Comparison of ENCODE assay signal across 14 cellular contexts in genomic region chr20:1813674-1814635, GRCh38.
DNase-seq lines count a peak whose midpoint lies in the region; ATAC-seq and TF ChIP-seq lines count a peak whose summit lies in the region.
"Had no signal": no experiment of that assay in that cellular context is flagged by ENCODE, and none has a peak within 500 bp of the region (broad histone marks: within the 10 kb centered on the region; RNA-seq: fewer than 3 reads in every experiment).

No MANE protein-coding gene starts in this region.

- H3K9ac ChIP-seq in mammary epithelial cell (ENCODE audit: insufficient read depth, low read length), result no peak overlapping the region

- POLR2A ChIA-PET in WTC11 (lab: Charles Lee), result no interaction called here

- no peaks in the 10 kb centered on the region for H3K9me3 ChIP-seq in mammary epithelial cell (replicated peaks; ENCODE audit: insufficient read depth, low read length)
- H3K9me3 ChIP-seq: mucosa of descending colon, uterus had no signal

- no TSS peak for BruUV-seq in mammary epithelial cell (replicated peaks; lab: Mats Ljungman, UMichigan)

- H2AFZ ChIP-seq in mammary epithelial cell (ENCODE audit: low read depth, low read length), result no peak overlapping the region

- 95% methylated on average over 13 of the region's 13 CpGs for WGBS in mammary epithelial cell (ENCODE audit: low coverage, missing lambda C conversion rate)

- H3K27me3 Mint-ChIP-seq in HFFc6 (ENCODE audit: insufficient read depth), result no peaks in the 10 kb centered on the region; the same call in none of the 2 replicates
- peaks cover 12% of the 10 kb centered on the region for H3K27me3 Mint-ChIP-seq in WTC11 (ENCODE audit: low read depth)

- no peak overlapping the region for H3K4me3 ChIP-seq in mammary epithelial cell (replicated peaks in 1 of 3; ENCODE audit: insufficient read depth in 1 of 3, low read depth in 2 of 3, low read length in 3 of 3)
- H3K4me3 ChIP-seq: mucosa of descending colon, uterus had no signal

- H3K9me3 Mint-ChIP-seq in HFFc6 (no peaks in the 10 kb centered on the region), WTC11 (no peaks in the 10 kb centered on the region)
- H3K9me3 Mint-ChIP-seq: activated naive CD4-positive, alpha-beta T cell treated with anti-CD3 and anti-CD28 coated beads, Interleukin-2, amount 50 U/mL, for 72 hours had no signal

- dilution Hi-C loops in mammary epithelial cell (cut with HindIII; ENCODE audit: low sequenced_read_pairs), result no loop called here

- H3K27me3 ChIP-seq in mammary epithelial cell (ENCODE audit: insufficient read depth, low read length), result no peaks in the 10 kb centered on the region
- H3K27me3 ChIP-seq: uterus had no signal

- H3K27ac Mint-ChIP-seq in HFFc6, result peak overlapping the region; percentile 86
- H3K27ac Mint-ChIP-seq in WTC11, result no peak overlapping the region
- H3K27ac Mint-ChIP-seq: activated naive CD4-positive, alpha-beta T cell treated with anti-CD3 and anti-CD28 coated beads, Interleukin-2, amount 50 U/mL, for 72 hours had no signal

- H3K4me3 Mint-ChIP-seq in HFFc6, result peak overlapping the region; percentile 25
- no peak overlapping the region for H3K4me3 Mint-ChIP-seq in WTC11

- H3K36me3 Mint-ChIP-seq in HFFc6 (ENCODE audit: low read depth), result no peaks in the 10 kb centered on the region
- no peaks in the 10 kb centered on the region for H3K36me3 Mint-ChIP-seq in WTC11
- H3K36me3 Mint-ChIP-seq: activated naive CD4-positive, alpha-beta T cell treated with anti-CD3 and anti-CD28 coated beads, Interleukin-2, amount 50 U/mL, for 72 hours had no signal

- CTCF ChIA-PET in mammary epithelial cell (lab: Charles Lee; ENCODE audit: low non-redundant PET), result interaction anchor here (0.6 kb wide), 1 partner anchor 37 kb away, joined by 3 read pairs; no protein-coding TSS in a partner anchor
- CTCF ChIA-PET in WTC11 (lab: Charles Lee), result interaction anchor here (1.0 kb wide), 1 partner anchor 12 kb away, joined by 3 read pairs; no protein-coding TSS in a partner anchor

- intact Hi-C loops in mammary epithelial cell (cut with micrococcal nuclease), result no loop called here
- intact Hi-C loops in posterior vena cava (cut with DNase I), result no loop called here

- peaks cover 75% of the 10 kb centered on the region for H3K4me1 ChIP-seq in mammary epithelial cell (ENCODE audit: insufficient read depth, low read length)

- no peaks in the 10 kb centered on the region for H3K79me2 ChIP-seq in mammary epithelial cell (ENCODE audit: insufficient read depth, low read length)

- TF ChIP-seq CTCF in HFFc6 (IDR thresholded peaks at IDR 0.05) (no peak), mammary epithelial cell (conservative IDR thresholded peaks at IDR 0.05 in 1 of 2, IDR thresholded peaks at IDR 0.05 in 1 of 2; ENCODE audit: extremely low read depth in 1 of 2, insufficient read depth in 1 of 2, low read depth in 1 of 2, low read length in 2 of 2) (no peak), WTC11 (IDR thresholded peaks at IDR 0.05) (no peak)

- no peak overlapping the region for H3K4me2 ChIP-seq in mammary epithelial cell (ENCODE audit: insufficient read depth, low read depth, low read length)

- no peak for DNase-seq in HFFc6
- DNase-seq in mammary epithelial cell, result no peak
- peak; percentile 40 for DNase-seq in left lobe of liver (ENCODE audit: low spot score)
- no peak for DNase-seq in WTC11 (ENCODE audit: low spot score)
- DNase-seq in posterior vena cava (ENCODE audit: low spot score), result no peak
- no peak for DNase-seq in kidney glomerular epithelial cell (lab: John Stamatoyannopoulos, UW)
- DNase-seq: activated CD4-positive, CD25-positive, alpha-beta regulatory T cell; COR-L47; NCI-H1105; NCI-H345 had no signal

- H4K20me1 ChIP-seq in mammary epithelial cell (ENCODE audit: insufficient read depth, low read length), result no peaks in the 10 kb centered on the region

- in situ Hi-C loops in mammary epithelial cell (cut with MboI; ENCODE audit: low sequenced_read_pairs in 2 of 2), result no loop called here

- H3K27ac ChIP-seq in mammary epithelial cell (ENCODE audit: insufficient read depth, low read depth, low read length), result peak overlapping the region; percentile 27
- peak overlapping the region; percentile 59 for H3K27ac ChIP-seq in temporal lobe (ENCODE audit: low read depth, low read length)
- H3K27ac ChIP-seq: uterus had no signal

- H3K4me1 Mint-ChIP-seq in HFFc6 (ENCODE audit: low read depth) (peaks cover 92% of the 10 kb centered on the region), WTC11 (peaks cover 53% of the 10 kb centered on the region)

- ATAC-seq in left lobe of liver, result no peak
- ATAC-seq in WTC11, result no peak
- ATAC-seq: activated naive CD4-positive, alpha-beta T cell treated with anti-CD3 and anti-CD28 coated beads, Interleukin-2, amount 50 U/mL, for 72 hours had no signal

- no peaks in the 10 kb centered on the region for H3K36me3 ChIP-seq in mammary epithelial cell (ENCODE audit: insufficient read depth, low read length)
- H3K36me3 ChIP-seq: uterus had no signal

TF ChIP-seq in WTC11, 78 proteins besides CTCF, POLR2A, EP300 and RAD21:
- TF ChIP-seq MXD4 (CRISPR knock-in tag; IDR thresholded peaks at IDR 0.05; ENCODE audit: borderline replicate concordance) (no peak), ZSCAN18 (CRISPR knock-in tag; IDR thresholded peaks at IDR 0.05) (no peak), ATF1 (CRISPR knock-in tag; IDR thresholded peaks at IDR 0.05) (no peak), GABPB1 (CRISPR knock-in tag; IDR thresholded peaks at IDR 0.05) (no peak), TCF7 (CRISPR knock-in tag; IDR thresholded peaks at IDR 0.05; ENCODE audit: low read depth) (no peak), ATF2 (CRISPR knock-in tag; IDR thresholded peaks at IDR 0.05; ENCODE audit: borderline replicate concordance, low read depth) (no peak), ZNF532 (CRISPR knock-in tag; IDR thresholded peaks at IDR 0.05; ENCODE audit: borderline replicate concordance) (no peak), OVOL2 (CRISPR knock-in tag; IDR thresholded peaks at IDR 0.05; ENCODE audit: borderline replicate concordance) (no peak)
